25 cellular contexts compared by ENCODE assay signal in the genomic region with DNA sequence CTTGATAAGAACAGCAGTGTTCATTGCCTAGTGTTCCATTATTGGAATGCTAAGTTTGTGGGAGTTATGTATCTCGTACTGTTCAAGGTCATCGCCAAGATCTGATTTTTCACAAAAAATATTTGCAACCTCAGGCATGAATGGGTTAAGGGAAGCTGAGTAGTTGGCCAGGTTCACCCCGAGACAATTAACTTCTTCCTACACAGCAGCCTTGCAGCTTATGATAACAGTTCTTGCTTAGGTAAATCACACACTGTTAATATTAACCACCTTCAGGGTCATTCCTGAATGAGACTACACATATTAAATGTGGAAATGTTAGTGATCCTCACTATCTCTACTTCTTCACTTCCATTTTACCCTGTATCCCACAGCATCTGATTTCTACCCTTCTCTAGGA.
"Had no signal": no experiment of that assay in that cellular context is flagged by ENCODE, and none has a peak within 500 bp of the region (broad histone marks: within the 10 kb centered on the region; RNA-seq: fewer than 3 reads in every experiment).

No MANE protein-coding gene starts in this region.

- H3K27ac Mint-ChIP-seq: naive thymus-derived CD4-positive, alpha-beta T cell; neural progenitor cell; stimulated activated effector memory CD8-positive, alpha-beta T cell treated with anti-CD3 and anti-CD28 coated beads, Interleukin-12 subunit alpha, Interleukin-12 subunit beta, amount 100 ng/mL, for 72 hours had no signal

- H3K9me3 ChIP-seq: esophagus muscularis mucosa, gastroesophageal sphincter, heart left ventricle, left lung, right atrium auricular region, stomach, thyroid gland had no signal

- H3K36me3 Mint-ChIP-seq: naive thymus-derived CD4-positive, alpha-beta T cell; neural progenitor cell; stimulated activated effector memory CD8-positive, alpha-beta T cell treated with anti-CD3 and anti-CD28 coated beads, Interleukin-12 subunit alpha, Interleukin-12 subunit beta, amount 100 ng/mL, for 72 hours had no signal

- H3K4me3 Mint-ChIP-seq: naive thymus-derived CD4-positive, alpha-beta T cell; nephron; neural progenitor cell; stimulated activated effector memory CD8-positive, alpha-beta T cell treated with anti-CD3 and anti-CD28 coated beads, Interleukin-12 subunit alpha, Interleukin-12 subunit beta, amount 100 ng/mL, for 72 hours had no signal

- FAIRE-seq: endothelial cell of umbilical vein had no signal

- H3K27me3 ChIP-seq: esophagus muscularis mucosa, gastroesophageal sphincter, heart left ventricle, left lung, right atrium auricular region, stomach, thyroid gland had no signal

- H3K9me3 Mint-ChIP-seq: naive thymus-derived CD4-positive, alpha-beta T cell; nephron; stimulated activated effector memory CD8-positive, alpha-beta T cell treated with anti-CD3 and anti-CD28 coated beads, Interleukin-12 subunit alpha, Interleukin-12 subunit beta, amount 100 ng/mL, for 72 hours had no signal

- H3K4me1 ChIP-seq: foreskin keratinocyte, neural progenitor cell had no signal

- H3K36me3 ChIP-seq: esophagus muscularis mucosa, gastroesophageal sphincter, heart left ventricle, left lung, neural progenitor cell, right atrium auricular region, stomach, thyroid gland had no signal

- H3K27ac ChIP-seq: coronary artery, esophagus muscularis mucosa, foreskin keratinocyte, gastroesophageal sphincter, heart left ventricle, left lung, neural progenitor cell, right atrium auricular region, stomach, thyroid gland had no signal

- ATAC-seq: foreskin keratinocyte; gastroesophageal sphincter; heart left ventricle; left lung; naive thymus-derived CD4-positive, alpha-beta T cell; sciatic nerve; stimulated activated effector memory CD8-positive, alpha-beta T cell treated with anti-CD3 and anti-CD28 coated beads, Interleukin-12 subunit alpha, Interleukin-12 subunit beta, amount 100 ng/mL, for 72 hours had no signal

- H3K4me3 ChIP-seq: coronary artery, esophagus muscularis mucosa, gastroesophageal sphincter, heart left ventricle, left lung, neural progenitor cell, right atrium auricular region, stomach, thyroid gland had no signal

- H3K4me1 Mint-ChIP-seq: nephron had no signal

- DNase-seq: dermis blood vessel endothelial cell; effector memory CD4-positive, alpha-beta T cell; foreskin keratinocyte; heart left ventricle; hippocampal formation; islet precursor cell; left lung; mesenchymal stem cell; midbrain; naive thymus-derived CD4-positive, alpha-beta T cell; stimulated activated CD4-positive, alpha-beta T cell treated with anti-CD3 and anti-CD28 coated beads, Interleukin-2, amount 100 ng/mL, for 24 hours; stimulated activated CD4-positive, alpha-beta T cell treated with anti-CD3 and anti-CD28 coated beads, Interleukin-4, amount 100 ng/mL, for 24 hours; stimulated activated naive CD4-positive, alpha-beta T cell treated with Interleukin-2 at 50 U/mL for 16 hours; stomach; thyroid gland; trophoblast cell had no signal
